9 cellular contexts compared by ENCODE assay signal in genomic region chr16:12062343-12063003, GRCh38.
DNase-seq lines count a peak whose midpoint lies in the region; ATAC-seq lines count a peak whose summit lies in the region.
"Had no signal": no experiment of that assay in that cellular context is flagged by ENCODE, and none has a peak within 500 bp of the region (broad histone marks: within the 10 kb centered on the region; RNA-seq: fewer than 3 reads in every experiment).

No MANE protein-coding gene starts in this region.

- no peak overlapping the region for H3K4me3 ChIP-seq in skeletal muscle cell (ENCODE audit: low read depth, low read length)

- DNase-seq in GM04504 (ENCODE audit: low read depth), result peak; percentile 94
- DNase-seq in SKM-1 treated with dmso at 0.1 percent for 144 hours (lab: John Stamatoyannopoulos, UW; ENCODE audit: unreplicated experiment), result peak; percentile 32
- peak; percentile 90 for DNase-seq in Right ventricle myocardium superior
- peak; percentile 41 for DNase-seq in skeletal muscle cell (ENCODE audit: low read depth)
- DNase-seq in ecto neural progenitor cell (ENCODE audit: low spot score), result no peak
- DNase-seq in DMS79 (lab: John Stamatoyannopoulos, UW), result no peak
- no peak for DNase-seq in DMS153 (lab: John Stamatoyannopoulos, UW)
- DNase-seq: NCI-H510A had no signal

- ATAC-seq in Right ventricle myocardium superior (ENCODE audit: poor library complexity), result peak; percentile 90
- ATAC-seq in GM18520 (IDR thresholded peaks at IDR 0.05; ENCODE audit: unreplicated experiment), result no peak

- intact Hi-C loops in Right ventricle myocardium superior (cut with DNase I), result loop anchor here (10.0 kb wide), 1 partner anchor 668 kb away; no protein-coding TSS in a partner anchor

Comparison
In these comparisons a context has a peak if more than half of its experiments do, and no peak if none do; other contexts are left out.
1. DNase-seq: peak in GM04504 (single experiment), SKM-1 treated with dmso at 0.1 percent for 144 hours (single experiment), Right ventricle myocardium superior (single experiment) and skeletal muscle cell (single experiment); none in ecto neural progenitor cell (single experiment), DMS79 (single experiment) and DMS153 (single experiment).